ENCODE assay signal across 1 cellular context in genomic region chr20:59141818-59142581, GRCh38.
TF ChIP-seq lines count a peak whose summit lies in the region.

No MANE protein-coding gene starts in this region.

TF ChIP-seq in SK-N-SH treated with all-trans-retinoic acid at 6 μM for 48 hours, 23 proteins besides CTCF, POLR2A, EP300 and RAD21 (continued from another document):
- TF ChIP-seq TSHZ2 (CRISPR knock-in tag; IDR thresholded peaks at IDR 0.05) (no peak), OSR1 (CRISPR knock-in tag; IDR thresholded peaks at IDR 0.05) (no peak), ZFP3 (CRISPR knock-in tag; IDR thresholded peaks at IDR 0.05) (no peak), TCF4 (CRISPR knock-in tag; IDR thresholded peaks at IDR 0.05; ENCODE audit: borderline replicate concordance) (no peak), CREB5 (CRISPR knock-in tag; IDR thresholded peaks at IDR 0.05; ENCODE audit: low read depth) (no peak)
TF ChIP-seq in SK-N-SH treated with all-trans-retinoic acid at 6 μM for 48 hours: peak in this region for 0.
